13 cellular contexts compared by ENCODE assay signal in the genomic region with DNA sequence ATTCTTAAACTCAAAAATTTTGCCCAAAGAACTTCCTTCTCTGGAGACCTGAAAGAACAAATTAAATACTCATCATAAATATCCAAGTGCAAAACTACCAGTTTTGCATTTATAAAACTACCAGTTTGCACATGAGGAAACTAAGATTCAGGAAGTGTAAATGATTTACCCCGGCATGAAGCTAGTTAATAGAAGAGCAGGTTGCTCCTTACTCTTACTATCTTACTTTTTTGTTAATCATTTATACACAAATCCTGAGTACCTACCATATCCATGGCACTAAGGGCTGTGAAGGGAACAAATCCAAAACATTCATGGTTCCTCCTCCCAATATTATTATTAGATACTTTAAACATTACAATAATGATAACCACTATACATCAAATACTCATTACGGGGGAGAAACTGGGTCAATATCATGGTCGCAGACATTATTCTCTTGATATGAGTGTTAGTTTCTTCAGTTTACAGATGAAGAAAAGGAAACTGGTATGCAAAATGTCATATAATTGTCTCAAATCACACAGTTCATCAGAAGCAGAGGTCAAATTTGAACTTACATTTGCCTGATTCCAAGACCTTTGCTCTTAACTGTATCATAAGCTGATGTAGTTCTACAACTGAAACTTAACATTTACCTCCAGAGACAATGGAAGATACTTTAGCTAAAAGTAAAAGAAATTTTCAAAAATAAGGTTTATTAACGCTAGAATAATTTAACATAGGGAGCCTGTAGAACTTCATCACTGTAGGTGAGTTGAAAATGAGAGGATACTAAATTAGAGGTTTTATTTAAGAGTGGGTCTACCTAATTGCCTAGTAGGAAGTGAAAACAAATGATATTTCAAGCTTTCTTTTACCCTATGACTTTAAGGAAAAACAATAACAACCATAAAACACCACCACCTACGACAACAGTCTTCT.
A peak's percentile ranks its signal among the peaks of the same experiment; 100 is the strongest.
DNase-seq lines count a peak whose midpoint lies in the region; ATAC-seq, FAIRE-seq and TF ChIP-seq lines count a peak whose summit lies in the region.
"Had no signal": no experiment of that assay in that cellular context is flagged by ENCODE, and none has a peak within 500 bp of the region (broad histone marks: within the 10 kb centered on the region; RNA-seq: fewer than 3 reads in every experiment).

No MANE protein-coding gene starts in this region.

- SMC1A ChIA-PET in GM12878 (lab: Charles Lee; ENCODE audit: uncharacterized antibody, unreplicated experiment) = interaction anchor here (0.7 to 20.2 kb wide), 43 partner anchors 9 to 749 kb away, joined by 3 to 474 read pairs (median 4); a partner anchor contains a TSS

- H3K36me3 ChIP-seq in GM12878 (ENCODE audit: control insufficient read depth in 2 of 2, insufficient read depth in 2 of 2, low read length in 1 of 2) (no peaks in the 10 kb centered on the region), smooth muscle cell (ENCODE audit: low read depth) (no peaks in the 10 kb centered on the region), colonic mucosa (no peaks in the 10 kb centered on the region)
- H3K36me3 ChIP-seq: upper lobe of left lung had no signal

- peaks cover 8% of the 10 kb centered on the region for H3F3A ChIP-seq in smooth muscle cell (ENCODE audit: low read depth)

- H3K4me1 ChIP-seq in GM12878 (ENCODE audit: control insufficient read depth, insufficient read depth, low read length) (peaks cover 26% of the 10 kb centered on the region), smooth muscle cell (ENCODE audit: low read depth) (peaks cover 11% of the 10 kb centered on the region), colonic mucosa (no peaks in the 10 kb centered on the region)

- H3K4me3 Mint-ChIP-seq in activated CD4-positive, alpha-beta T cell treated with anti-CD3 and anti-CD28 coated beads, Interleukin-2, amount 10 ng/mL, durations not matched to agents 24 days and 14 days = peak overlapping the region; percentile 57
- H3K4me3 Mint-ChIP-seq: activated CD4-positive, alpha-beta memory T cell treated with anti-CD3 and anti-CD28 coated beads, Interleukin-2, amount 10 ng/mL, durations not matched to agents 7 days and 5 days had no signal

- peaks cover 42% of the 10 kb centered on the region for H3K4me1 Mint-ChIP-seq in activated CD4-positive, alpha-beta T cell treated with anti-CD3 and anti-CD28 coated beads, Interleukin-2, amount 10 ng/mL, durations not matched to agents 24 days and 14 days

- POLR2A ChIA-PET in GM12878 (lab: Charles Lee) = interaction anchor here (0.7 to 2.5 kb wide), 13 partner anchors 9 to 562 kb away, joined by 3 to 13 read pairs (median 4); a partner anchor contains a TSS

- peaks cover 9% of the 10 kb centered on the region for H3K9me3 Mint-ChIP-seq in activated CD4-positive, alpha-beta T cell treated with anti-CD3 and anti-CD28 coated beads, Interleukin-2, amount 10 ng/mL, durations not matched to agents 24 days and 14 days
- H3K9me3 Mint-ChIP-seq: activated CD4-positive, alpha-beta memory T cell treated with anti-CD3 and anti-CD28 coated beads, Interleukin-2, amount 10 ng/mL, durations not matched to agents 7 days and 5 days had no signal

- TF ChIP-seq CTCF in GM12878 (IDR thresholded peaks at IDR 0.05 in 2 of 3, conservative IDR thresholded peaks at IDR 0.05 in 1 of 3; ENCODE audit: control insufficient read depth in 2 of 3, extremely low read depth in 1 of 3, insufficient read depth in 1 of 3, low read depth in 3 of 3, low read length in 3 of 3) = no peak
- no peak for TF ChIP-seq CTCF in smooth muscle cell (IDR thresholded peaks at IDR 0.05; ENCODE audit: borderline replicate concordance, insufficient read depth, poor library complexity, severe bottlenecking)
- no peak for TF ChIP-seq CTCF in colonic mucosa (IDR thresholded peaks at IDR 0.05)

- H3K79me2 ChIP-seq in GM12878 (ENCODE audit: control insufficient read depth, insufficient read depth, low read length) = no peaks in the 10 kb centered on the region
- no peaks in the 10 kb centered on the region for H3K79me2 ChIP-seq in smooth muscle cell (ENCODE audit: low read depth)

- no peaks in the 10 kb centered on the region for H3K27me3 ChIP-seq in GM12878 (replicated peaks in 1 of 2; ENCODE audit: control insufficient read depth in 2 of 2, insufficient read depth in 2 of 2, low read length in 1 of 2)
- no peaks in the 10 kb centered on the region for H3K27me3 ChIP-seq in smooth muscle cell (ENCODE audit: low read depth)
- no peaks in the 10 kb centered on the region for H3K27me3 ChIP-seq in colonic mucosa
- H3K27me3 ChIP-seq: upper lobe of left lung had no signal

- H3K4me2 ChIP-seq in GM12878 (ENCODE audit: control insufficient read depth, insufficient read depth) = peak overlapping the region; percentile 49; the same call in 1 of the 2 replicates
- H3K4me2 ChIP-seq in smooth muscle cell = peak overlapping the region; percentile 38

- FAIRE-seq in GM12878 (lab: Jason Lieb, UNC) = no peak
- FAIRE-seq: A204.1 had no signal

- peak overlapping the region; percentile 33; the same call in 1 of the 2 replicates for H3K27ac ChIP-seq in GM12878 (ENCODE audit: control insufficient read depth, insufficient read depth)
- H3K27ac ChIP-seq in smooth muscle cell (ENCODE audit: low read depth) = peak overlapping the region; percentile 92
- H3K27ac ChIP-seq in colonic mucosa = no peak overlapping the region
- H3K27ac ChIP-seq: upper lobe of left lung had no signal

- H3K9ac ChIP-seq in GM12878 (ENCODE audit: control insufficient read depth, insufficient read depth, low read length) = no peak overlapping the region
- H3K9ac ChIP-seq in smooth muscle cell (ENCODE audit: low read depth) = peak overlapping the region; percentile 39
- no peak overlapping the region for H3K9ac ChIP-seq in colonic mucosa (ENCODE audit: low read depth in 2 of 2, low read length in 2 of 2)

- TF ChIP-seq RAD21 in GM12878 (IDR thresholded peaks at IDR 0.05; ENCODE audit: insufficient read depth, low read depth, low read length) = no peak

- H3K4me3 ChIP-seq in GM12878 (no peak overlapping the region), smooth muscle cell (no peak overlapping the region), colonic mucosa (no peak overlapping the region)
- H3K4me3 ChIP-seq: upper lobe of left lung had no signal

- no peak for TF ChIP-seq EP300 in GM12878 (IDR thresholded peaks at IDR 0.05; ENCODE audit: borderline replicate concordance in 1 of 2, control insufficient read depth in 1 of 2, low read depth in 2 of 2, low read length in 2 of 2)

- no peaks in the 10 kb centered on the region for H4K20me1 ChIP-seq in GM12878 (ENCODE audit: control insufficient read depth, insufficient read depth)
- no peaks in the 10 kb centered on the region for H4K20me1 ChIP-seq in smooth muscle cell (ENCODE audit: low read depth)

- no peak for TF ChIP-seq POLR2A in GM12878 (IDR thresholded peaks at IDR 0.05; ENCODE audit: low read depth, low read length)

- H3K9me3 ChIP-seq in GM12878 (replicated peaks; ENCODE audit: control insufficient read depth, insufficient read depth, low read length) = no peaks in the 10 kb centered on the region
- H3K9me3 ChIP-seq in smooth muscle cell (replicated peaks; ENCODE audit: low read depth) = no peaks in the 10 kb centered on the region
- no peaks in the 10 kb centered on the region for H3K9me3 ChIP-seq in colonic mucosa
- H3K9me3 ChIP-seq: upper lobe of left lung had no signal

- in situ Hi-C loops in GM12878 (cut with MboI) = no loop called here

- no peaks in the 10 kb centered on the region for H3K36me3 Mint-ChIP-seq in activated CD4-positive, alpha-beta T cell treated with anti-CD3 and anti-CD28 coated beads, Interleukin-2, amount 10 ng/mL, durations not matched to agents 24 days and 14 days (ENCODE audit: low read depth)
- H3K36me3 Mint-ChIP-seq: naive thymus-derived CD4-positive, alpha-beta T cell had no signal

- intact Hi-C loops in activated CD4-positive, alpha-beta T cell treated with anti-CD3 and anti-CD28 coated beads, Interleukin-2, amount 10 ng/mL, durations not matched to agents 24 days and 14 days (cut with micrococcal nuclease) = loop anchor here (1.0 to 5.0 kb wide), 4 partner anchors 15 to 648 kb away; a partner anchor contains a TSS
- intact Hi-C loops in GM12878 (cut with micrococcal nuclease; ENCODE audit: unreplicated experiment) = loop anchor here (1.0 to 10.0 kb wide), 3 partner anchors 159 to 1110 kb away; no protein-coding TSS in a partner anchor
- intact Hi-C loops in colonic mucosa (cut with DNase I) = loop anchor here (10.0 kb wide), 1 partner anchor 650 kb away; a partner anchor contains a TSS

- RAD21 ChIA-PET in GM12878 (lab: Charles Lee; ENCODE audit: unreplicated experiment) = interaction anchor here (0.7 to 7.9 kb wide), 29 partner anchors 10 to 675 kb away, joined by 3 to 114 read pairs (median 5); a partner anchor contains a TSS

- TSS peak; percentile 89 for BruUV-seq in GM12878 (replicated peaks; lab: Mats Ljungman, UMichigan)

- peak; percentile 27 for ATAC-seq in HG03139 (IDR thresholded peaks at IDR 0.05; ENCODE audit: unreplicated experiment)
- ATAC-seq in GM12878 = peak; percentile 31
- no peak for ATAC-seq in HG02852 (IDR thresholded peaks at IDR 0.05; ENCODE audit: unreplicated experiment)

- H3K27ac Mint-ChIP-seq in activated CD4-positive, alpha-beta T cell treated with anti-CD3 and anti-CD28 coated beads, Interleukin-2, amount 10 ng/mL, durations not matched to agents 24 days and 14 days = peak overlapping the region; percentile 84
- H3K27ac Mint-ChIP-seq: activated CD4-positive, alpha-beta memory T cell treated with anti-CD3 and anti-CD28 coated beads, Interleukin-2, amount 10 ng/mL, durations not matched to agents 7 days and 5 days had no signal

- DNase-seq in activated CD4-positive, alpha-beta T cell treated with anti-CD3 and anti-CD28 coated beads, Interleukin-2, amount 10 ng/mL, durations not matched to agents 24 days and 14 days = no peak
- DNase-seq in activated CD4-positive, alpha-beta T cell treated with anti-CD3 and anti-CD28 coated beads, Interleukin-2, amount 50 U/mL, for 48 hours = no peak
- DNase-seq in GM12878 (ENCODE audit: low read depth, low spot score) (peak; percentile 16), smooth muscle cell (lab: John Stamatoyannopoulos, UW; ENCODE audit: unreplicated experiment) (no peak), NCI-H1694 (lab: John Stamatoyannopoulos, UW) (no peak), colonic mucosa (no peak)
- DNase-seq: activated CD4-positive, alpha-beta memory T cell treated with anti-CD3 and anti-CD28 coated beads, Interleukin-2, amount 10 ng/mL, durations not matched to agents 7 days and 5 days; OCI-M1; upper lobe of left lung had no signal

- H2AFZ ChIP-seq in GM12878 (ENCODE audit: control insufficient read depth, low read depth, low read length) (peak overlapping the region; percentile 10; the same call in 1 of the 2 replicates), smooth muscle cell (ENCODE audit: low read depth) (no peak overlapping the region)

- CTCF ChIA-PET in GM12878 (lab: Yijun Ruan, JAX) = interaction anchor here (0.8 to 17.7 kb wide), 22 partner anchors 9 to 648 kb away, joined by 3 to 590 read pairs (median 4); a partner anchor contains a TSS

- H3K27me3 Mint-ChIP-seq in activated CD4-positive, alpha-beta T cell treated with anti-CD3 and anti-CD28 coated beads, Interleukin-2, amount 10 ng/mL, durations not matched to agents 24 days and 14 days = no peaks in the 10 kb centered on the region

- under 1% methylated on average over 5 of the region's 5 CpGs for WGBS in GM12878 (ENCODE audit: insufficient coverage, insufficient replicate concordance, low lambda C conversion rate, missing lambda C conversion rate)
- 81% methylated on average over 5 of the region's 5 CpGs for WGBS in smooth muscle cell (ENCODE audit: low lambda C conversion rate)
